ENCODE assay signal across 25 cellular contexts in genomic region chr1:49351744-49352143, GRCh38.
DNase-seq lines count a peak whose midpoint lies in the region; ATAC-seq and TF ChIP-seq lines count a peak whose summit lies in the region.
"Had no signal": no experiment of that assay in that cellular context is flagged by ENCODE, and none has a peak within 500 bp of the region (broad histone marks: within the 10 kb centered on the region; RNA-seq: fewer than 3 reads in every experiment).

No MANE protein-coding gene starts in this region.

- DNase-seq in MCF 10A (ENCODE audit: unreplicated experiment) (peak; percentile 68), breast epithelium (ENCODE audit: low spot score in 2 of 2) (no peak), amniotic epithelial cell (ENCODE audit: low read depth) (peak; percentile 47), foreskin keratinocyte (peak; percentile 12 to 25), immature natural killer cell (no peak)
- DNase-seq in activated CD8-positive, alpha-beta T cell treated with anti-CD3 and anti-CD28 coated beads for 36 hours, result no peak
- DNase-seq in activated effector memory CD4-positive, alpha-beta T cell treated with anti-CD3 and anti-CD28 coated beads, Interleukin-2, amount 50 U/mL, for 16 hours, result no peak
- DNase-seq: 8988T; activated CD4-positive, alpha-beta T cell treated with anti-CD3 and anti-CD28 coated beads for 48 hours; C1 segment of cervical spinal cord; effector CD4-positive, alpha-beta T cell; KBM-7; kidney; naive B cell; NCI-H1092; NCI-H2081 treated with DMSO at 0.1 percent for 48 hours; NCI-H510A treated with DMSO at 0.1 percent for 48 hours; SHP77; stimulated activated CD4-positive, alpha-beta T cell treated with anti-CD3 and anti-CD28 coated beads, Interleukin-4, amount 100 ng/mL, for 24 hours; stomach; T-helper 1 cell; upper lobe of right lung had no signal

- CTCF ChIA-PET in MCF 10A (lab: Yijun Ruan, JAX), result interaction anchor here (0.7 kb wide), 2 partner anchors 157 to 342 kb away, joined by 3 to 4 read pairs; no protein-coding TSS in a partner anchor
- CTCF ChIA-PET in activated CD8-positive, alpha-beta T cell treated with anti-CD3 and anti-CD28 coated beads for 36 hours (lab: Charles Lee), result no interaction called here

- H3K27ac ChIP-seq in breast epithelium (no peak overlapping the region), foreskin keratinocyte (no peak overlapping the region)
- H3K27ac ChIP-seq: stomach, upper lobe of right lung had no signal

- no peaks in the 10 kb centered on the region for H3K9me3 ChIP-seq in breast epithelium
- H3K9me3 ChIP-seq: stomach, upper lobe of right lung had no signal

- H3K4me1 ChIP-seq in breast epithelium (no peaks in the 10 kb centered on the region), foreskin keratinocyte (no peaks in the 10 kb centered on the region)
- H3K4me1 ChIP-seq: stomach, upper lobe of right lung had no signal

- intact Hi-C loops in MCF 10A (cut with micrococcal nuclease), result no loop called here
- intact Hi-C loops in breast epithelium (cut with DNase I; ENCODE audit: low total_unique reads), result no loop called here
- intact Hi-C loops in activated CD8-positive, alpha-beta T cell treated with anti-CD3 and anti-CD28 coated beads for 36 hours (cut with micrococcal nuclease), result no loop called here

- H3K27me3 Mint-ChIP-seq in MCF 10A (ENCODE audit: insufficient read depth, unreplicated experiment) (no peaks in the 10 kb centered on the region), immature natural killer cell (ENCODE audit: low read depth in 3 of 3) (no peaks in the 10 kb centered on the region)
- H3K27me3 Mint-ChIP-seq in activated CD8-positive, alpha-beta T cell treated with anti-CD3 and anti-CD28 coated beads for 36 hours, result no peaks in the 10 kb centered on the region
- H3K27me3 Mint-ChIP-seq: central memory CD8-positive, alpha-beta T cell had no signal

- no peaks in the 10 kb centered on the region for H3K36me3 ChIP-seq in breast epithelium
- H3K36me3 ChIP-seq: stomach, upper lobe of right lung had no signal

- no peak overlapping the region for H3K27ac Mint-ChIP-seq in MCF 10A (ENCODE audit: low read depth, unreplicated experiment)
- no peak overlapping the region for H3K27ac Mint-ChIP-seq in activated CD8-positive, alpha-beta T cell treated with anti-CD3 and anti-CD28 coated beads for 36 hours
- H3K27ac Mint-ChIP-seq in immature natural killer cell, result no peak overlapping the region
- H3K27ac Mint-ChIP-seq: naive B cell had no signal

- TF ChIP-seq POLR2A in breast epithelium (IDR thresholded peaks at IDR 0.05), result no peak

- H3K27me3 ChIP-seq in breast epithelium (no peaks in the 10 kb centered on the region), foreskin keratinocyte (no peaks in the 10 kb centered on the region)
- H3K27me3 ChIP-seq: stomach, upper lobe of right lung had no signal

- H3K4me3 ChIP-seq in breast epithelium, result no peak overlapping the region
- H3K4me3 ChIP-seq: smooth muscle cell, stomach, upper lobe of right lung had no signal

- TF ChIP-seq CTCF in MCF 10A (IDR thresholded peaks at IDR 0.05; ENCODE audit: unreplicated experiment) (no peak), breast epithelium (IDR thresholded peaks at IDR 0.05) (no peak), foreskin keratinocyte (conservative IDR thresholded peaks at IDR 0.05) (no peak)
- TF ChIP-seq CTCF in activated CD8-positive, alpha-beta T cell treated with anti-CD3 and anti-CD28 coated beads for 36 hours (IDR thresholded peaks at IDR 0.05), result no peak

- peaks cover 10% of the 10 kb centered on the region for H3K4me1 Mint-ChIP-seq in MCF 10A (ENCODE audit: insufficient read depth, unreplicated experiment)
- H3K4me1 Mint-ChIP-seq in activated CD8-positive, alpha-beta T cell treated with anti-CD3 and anti-CD28 coated beads for 36 hours (ENCODE audit: low read depth), result no peaks in the 10 kb centered on the region
- H3K4me1 Mint-ChIP-seq in immature natural killer cell, result no peaks in the 10 kb centered on the region
- H3K4me1 Mint-ChIP-seq: central memory CD8-positive, alpha-beta T cell; naive B cell had no signal

- H3K4me3 Mint-ChIP-seq in MCF 10A (ENCODE audit: unreplicated experiment) (no peak overlapping the region), immature natural killer cell (no peak overlapping the region)
- no peak overlapping the region for H3K4me3 Mint-ChIP-seq in activated CD8-positive, alpha-beta T cell treated with anti-CD3 and anti-CD28 coated beads for 36 hours
- H3K4me3 Mint-ChIP-seq: central memory CD8-positive, alpha-beta T cell; naive B cell had no signal

- H3K36me3 Mint-ChIP-seq in MCF 10A (ENCODE audit: insufficient read depth, unreplicated experiment), result no peaks in the 10 kb centered on the region
- H3K36me3 Mint-ChIP-seq in activated CD8-positive, alpha-beta T cell treated with anti-CD3 and anti-CD28 coated beads for 36 hours (ENCODE audit: low read depth), result no peaks in the 10 kb centered on the region
- H3K36me3 Mint-ChIP-seq in immature natural killer cell, result no peaks in the 10 kb centered on the region
- H3K36me3 Mint-ChIP-seq: naive B cell had no signal

- ATAC-seq in foreskin keratinocyte, result peak; percentile 28
- no peak for ATAC-seq in activated CD8-positive, alpha-beta T cell treated with anti-CD3 and anti-CD28 coated beads for 36 hours
- ATAC-seq in GM18502 (IDR thresholded peaks at IDR 0.05; ENCODE audit: poor library complexity, unreplicated experiment), result no peak
- ATAC-seq: upper lobe of right lung had no signal

- BruUV-seq in MCF 10A (replicated peaks; lab: Mats Ljungman, UMichigan), result no TSS peak

- POLR2A ChIA-PET in MCF 10A (lab: Yijun Ruan, JAX), result no interaction called here
- POLR2A ChIA-PET in activated CD8-positive, alpha-beta T cell treated with anti-CD3 and anti-CD28 coated beads for 36 hours (lab: Charles Lee), result no interaction called here

- no peaks in the 10 kb centered on the region for H3K9me3 Mint-ChIP-seq in MCF 10A (ENCODE audit: unreplicated experiment)
- H3K9me3 Mint-ChIP-seq in activated CD8-positive, alpha-beta T cell treated with anti-CD3 and anti-CD28 coated beads for 36 hours, result no peaks in the 10 kb centered on the region
- peaks cover 0 to 13% (median 4%) of the 10 kb centered on the region in 6 donors for H3K9me3 Mint-ChIP-seq in immature natural killer cell
- H3K9me3 Mint-ChIP-seq: central memory CD8-positive, alpha-beta T cell had no signal

Comparison
In these comparisons a context has a peak if more than half of its experiments do, and no peak if none do; other contexts are left out.
1. DNase-seq: peak in MCF 10A (single experiment), amniotic epithelial cell (single experiment) and foreskin keratinocyte (2 of 2); none in breast epithelium (0 of 2), activated CD8-positive, alpha-beta T cell treated with anti-CD3 and anti-CD28 coated beads for 36 hours (single experiment), activated effector memory CD4-positive, alpha-beta T cell treated with anti-CD3 and anti-CD28 coated beads, Interleukin-2, amount 50 U/mL, for 16 hours (single experiment) and immature natural killer cell (0 of 3).